Comparison of ENCODE assay signal across 9 cellular contexts in the genomic region with DNA sequence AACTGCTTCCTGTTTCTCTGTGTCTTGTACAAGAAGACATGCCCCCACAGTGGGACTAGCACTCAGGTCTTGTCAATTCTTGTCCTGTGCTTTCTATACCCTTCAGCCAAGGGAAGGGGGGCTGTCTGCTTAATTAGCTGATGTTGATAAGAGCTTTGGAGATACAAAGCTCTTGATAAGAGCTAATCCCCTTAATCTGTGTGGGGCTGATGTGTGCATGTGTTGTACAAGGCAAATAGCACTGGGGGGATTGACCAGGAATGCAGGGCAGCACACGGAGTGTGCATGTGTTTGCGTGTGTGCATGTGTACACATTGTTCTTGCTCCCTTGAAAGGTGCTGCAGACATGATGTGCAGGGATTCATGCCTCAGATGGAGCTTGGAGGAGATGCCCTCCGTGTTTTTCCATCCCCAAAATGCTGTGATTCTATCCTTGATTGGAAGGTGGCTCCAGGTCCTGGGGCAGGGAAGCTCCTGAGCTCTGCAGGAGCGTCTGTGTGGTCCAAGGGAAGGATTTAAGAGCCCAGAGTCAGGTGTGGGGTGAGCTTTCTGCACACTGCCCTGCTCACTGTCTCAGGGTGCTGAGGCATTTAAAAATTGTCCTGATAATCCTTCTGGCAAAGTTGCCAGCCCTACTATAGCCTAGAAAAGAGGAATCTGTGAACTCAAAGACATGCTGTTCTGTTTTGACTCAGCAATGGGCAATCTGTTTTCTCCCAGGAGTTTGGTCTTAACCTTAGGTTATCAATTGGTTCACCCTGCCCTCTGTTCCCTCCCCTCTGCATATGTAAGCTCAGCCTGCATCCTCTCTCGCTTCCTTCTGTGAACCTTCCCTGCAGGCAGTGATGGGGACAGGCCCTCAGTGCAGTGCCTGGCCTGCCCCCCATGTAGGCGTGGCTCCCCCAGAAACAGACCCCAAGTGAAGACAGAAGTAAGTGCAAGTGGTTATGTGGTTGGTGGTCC.
A peak's percentile ranks its signal among the peaks of the same experiment; 100 is the strongest.
DNase-seq lines count a peak whose midpoint lies in the region; ATAC-seq lines count a peak whose summit lies in the region.
"Had no signal": no experiment of that assay in that cellular context is flagged by ENCODE, and none has a peak within 500 bp of the region (broad histone marks: within the 10 kb centered on the region; RNA-seq: fewer than 3 reads in every experiment).

No MANE protein-coding gene starts in this region.

- ATAC-seq in GM18868 (IDR thresholded peaks at IDR 0.05; ENCODE audit: unreplicated experiment) (peak; percentile 52), GM21447 (IDR thresholded peaks at IDR 0.05; ENCODE audit: unreplicated experiment) (peak; percentile 72), HG03139 (IDR thresholded peaks at IDR 0.05; ENCODE audit: unreplicated experiment) (peak; percentile 62), memory B cell (ENCODE audit: low read depth) (no peak), Right ventricle myocardium inferior (no peak)

- DNase-seq in memory B cell (ENCODE audit: low spot score in 2 of 2) (no peak), DMS 273 treated with DMSO at 0.1 percent for 48 hours (lab: John Stamatoyannopoulos, UW) (no peak), dermis blood vessel endothelial cell (no peak), RPMI8226 (no peak), Right ventricle myocardium inferior (ENCODE audit: missing footprints) (no peak)
- DNase-seq: esophagus squamous epithelium had no signal

- H3K27ac Mint-ChIP-seq in memory B cell: peak overlapping the region; percentile 56

- no peak overlapping the region for H3K4me3 Mint-ChIP-seq in memory B cell

- H3K4me1 Mint-ChIP-seq in memory B cell: peaks cover 14% of the 10 kb centered on the region

- H3K9me3 Mint-ChIP-seq in memory B cell: peaks cover 11% of the 10 kb centered on the region

- peaks cover 6% of the 10 kb centered on the region for H3K36me3 Mint-ChIP-seq in memory B cell

- intact Hi-C loops in Right ventricle myocardium inferior (cut with DNase I): no loop called here

- H3K27me3 Mint-ChIP-seq in memory B cell: peaks cover 12% of the 10 kb centered on the region

Comparison
In these comparisons a context has a peak if more than half of its experiments do, and no peak if none do; other contexts are left out.
1. ATAC-seq: peak in GM18868 (single experiment), GM21447 (single experiment) and HG03139 (single experiment); none in memory B cell (single experiment) and Right ventricle myocardium inferior (single experiment).